1 cellular context compared by ENCODE assay signal in the genomic region with DNA sequence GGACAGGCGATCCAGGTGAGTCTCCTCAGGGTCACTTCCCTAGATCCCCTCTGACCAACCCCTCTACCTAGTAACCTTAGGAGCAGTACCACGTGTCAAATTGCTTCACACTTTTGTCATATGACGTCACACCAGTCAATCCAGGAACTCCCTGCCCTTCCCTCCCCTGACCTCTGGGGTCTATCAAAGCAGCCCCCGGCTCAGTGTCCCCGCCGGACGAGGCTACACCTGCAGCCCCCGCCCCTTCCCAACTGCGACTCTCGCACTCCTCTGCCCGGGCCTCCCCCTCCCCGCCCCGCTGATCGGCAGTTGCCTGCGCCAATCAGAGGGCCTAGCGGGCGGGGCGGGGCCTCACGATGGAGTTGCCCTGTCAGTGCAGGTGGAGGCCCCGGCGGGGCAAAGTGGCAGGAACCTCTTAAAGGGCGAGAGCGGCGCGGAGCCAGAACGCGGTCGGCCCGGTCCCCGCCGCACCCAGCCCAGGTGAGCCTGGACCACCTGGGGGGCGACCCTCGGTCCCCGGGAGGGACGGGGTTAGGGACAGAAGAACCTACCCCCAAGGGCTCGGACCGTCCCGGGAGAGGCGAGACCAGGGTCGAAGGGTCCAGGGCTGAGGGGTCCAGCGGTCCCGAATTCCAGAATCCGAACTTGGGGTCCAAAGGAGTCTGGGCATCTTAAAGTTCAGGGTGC.
TF ChIP-seq lines count a peak whose summit lies in the region.

No MANE protein-coding gene starts in this region.

TF ChIP-seq in H1, 55 proteins besides CTCF, POLR2A, EP300 and RAD21:
- TF ChIP-seq GTF2F1 (IDR thresholded peaks at IDR 0.05; ENCODE audit: borderline replicate concordance, low read depth, low read length): no peak
- no peak for TF ChIP-seq RNF2 (IDR thresholded peaks at IDR 0.05; ENCODE audit: borderline replicate concordance, low read depth, low read length, missing control alignments, poor library complexity, severe bottlenecking)
- TF ChIP-seq SIN3A (conservative IDR thresholded peaks at IDR 0.05 in 1 of 2, IDR thresholded peaks at IDR 0.05 in 1 of 2; ENCODE audit: low read depth in 1 of 2, low read length in 2 of 2): peak; percentile 67 to 93; a peak in 2 of 4 replicates
- no peak for TF ChIP-seq FOSL1 (IDR thresholded peaks at IDR 0.05; ENCODE audit: insufficient read depth, low read depth, low read length)
- TF ChIP-seq PHF8 (conservative IDR thresholded peaks at IDR 0.05; ENCODE audit: low read depth, low read length): peak; percentile 43; the same call in 1 of the 2 replicates
- no peak for TF ChIP-seq TEAD4 (IDR thresholded peaks at IDR 0.05; ENCODE audit: low read depth, low read length)
- TF ChIP-seq SIX5 (IDR thresholded peaks at IDR 0.05; ENCODE audit: low read depth, low read length): no peak
- no peak for TF ChIP-seq HDAC6 (IDR thresholded peaks at IDR 0.05; ENCODE audit: low read depth, low read length)
- peak; percentile 36; the same call in 1 of the 2 replicates for TF ChIP-seq EGR1 (IDR thresholded peaks at IDR 0.05; ENCODE audit: borderline replicate concordance, low read depth, low read length)
- TF ChIP-seq KDM1A (IDR thresholded peaks at IDR 0.05; ENCODE audit: borderline replicate concordance, low read length): no peak
- TF ChIP-seq CHD7 (IDR thresholded peaks at IDR 0.05; ENCODE audit: insufficient replicate concordance, low read length): no peak
- TF ChIP-seq POLR2AphosphoS5 (IDR thresholded peaks at IDR 0.05; ENCODE audit: low read depth, low read length): no peak
- TF ChIP-seq CEBPB (IDR thresholded peaks at IDR 0.05; ENCODE audit: low read depth, low read length): peak; percentile 86
- TF ChIP-seq JUND (IDR thresholded peaks at IDR 0.05; ENCODE audit: low read length): peak; percentile 68
- peak; percentile 30; the same call in 1 of the 2 replicates for TF ChIP-seq SP4 (IDR thresholded peaks at IDR 0.05; ENCODE audit: low read length)
- no peak for TF ChIP-seq MAFK (IDR thresholded peaks at IDR 0.05; ENCODE audit: low read depth, low read length)
- no peak for TF ChIP-seq EZH2 (IDR thresholded peaks at IDR 0.05; ENCODE audit: low read depth, low read length, severe bottlenecking)
- TF ChIP-seq, protein P1, sequence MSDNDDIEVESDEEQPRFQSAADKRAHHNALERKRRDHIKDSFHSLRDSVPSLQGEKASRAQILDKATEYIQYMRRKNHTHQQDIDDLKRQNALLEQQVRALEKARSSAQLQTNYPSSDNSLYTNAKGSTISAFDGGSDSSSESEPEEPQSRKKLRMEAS (IDR thresholded peaks at IDR 0.05): peak; percentile 70
- no peak for TF ChIP-seq CBX5 (IDR thresholded peaks at IDR 0.05; ENCODE audit: low read depth, low read length)
- no peak for TF ChIP-seq RXRA (IDR thresholded peaks at IDR 0.05; ENCODE audit: insufficient read depth, low read depth, low read length)
- TF ChIP-seq SRF (IDR thresholded peaks at IDR 0.05; ENCODE audit: low read depth, low read length): no peak
- TF ChIP-seq SP2 (IDR thresholded peaks at IDR 0.05; ENCODE audit: low read length): peak; percentile 71
- peak; percentile 29 for TF ChIP-seq SAP30 (IDR thresholded peaks at IDR 0.05; ENCODE audit: insufficient read depth, insufficient replicate concordance, low read length)
- TF ChIP-seq TAF7 (optimal IDR thresholded peaks at IDR 0.05; ENCODE audit: borderline replicate concordance, low read depth, low read length): peak; percentile 20
- TF ChIP-seq ASH2L (IDR thresholded peaks at IDR 0.05; ENCODE audit: low read length): peak; percentile 86
- no peak for TF ChIP-seq TCF12 (IDR thresholded peaks at IDR 0.05; ENCODE audit: low read depth, low read length)
- no peak for TF ChIP-seq GABPA (IDR thresholded peaks at IDR 0.05; ENCODE audit: borderline replicate concordance, insufficient read depth, low read length)
- TF ChIP-seq TBP (IDR thresholded peaks at IDR 0.05; ENCODE audit: low read depth, low read length): no peak
- TF ChIP-seq, protein P2, sequence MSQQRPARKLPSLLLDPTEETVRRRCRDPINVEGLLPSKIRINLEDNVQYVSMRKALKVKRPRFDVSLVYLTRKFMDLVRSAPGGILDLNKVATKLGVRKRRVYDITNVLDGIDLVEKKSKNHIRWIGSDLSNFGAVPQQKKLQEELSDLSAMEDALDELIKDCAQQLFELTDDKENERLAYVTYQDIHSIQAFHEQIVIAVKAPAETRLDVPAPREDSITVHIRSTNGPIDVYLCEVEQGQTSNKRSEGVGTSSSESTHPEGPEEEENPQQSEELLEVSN (IDR thresholded peaks at IDR 0.05): peak; percentile 35; the same call in 1 of the 2 replicates
- TF ChIP-seq BACH1 (IDR thresholded peaks at IDR 0.05; ENCODE audit: low read length): peak; percentile 62
- TF ChIP-seq ATF3 (IDR thresholded peaks at IDR 0.05; ENCODE audit: insufficient read depth, low read depth, low read length): no peak
- no peak for TF ChIP-seq RBBP5 (IDR thresholded peaks at IDR 0.05; ENCODE audit: borderline replicate concordance, low read depth, low read length)
- no peak for TF ChIP-seq CBX8 (IDR thresholded peaks at IDR 0.05; ENCODE audit: borderline replicate concordance, low read depth, low read length)
- no peak for TF ChIP-seq KDM5A (IDR thresholded peaks at IDR 0.05; ENCODE audit: low read length)
- no peak for TF ChIP-seq SUZ12 (IDR thresholded peaks at IDR 0.05; ENCODE audit: low read length)
- TF ChIP-seq NANOG (IDR thresholded peaks at IDR 0.05; ENCODE audit: insufficient read depth, low read depth, low read length, poor library complexity, severe bottlenecking): no peak
- TF ChIP-seq RFX5 (IDR thresholded peaks at IDR 0.05; ENCODE audit: borderline replicate concordance, low read depth, low read length): no peak
- no peak; the same call in 1 of the 2 replicates for TF ChIP-seq YY1 (IDR thresholded peaks at IDR 0.05; ENCODE audit: low read depth, low read length)
- 0 out of 2 replicates have a peak, but pooled peaks have one; percentile 3 for TF ChIP-seq BRCA1 (IDR thresholded peaks at IDR 0.05; ENCODE audit: low read depth, low read length)
- no peak for TF ChIP-seq POU5F1 (IDR thresholded peaks at IDR 0.05; ENCODE audit: low read depth, low read length)
- peak; percentile 76; the same call in 1 of the 2 replicates for TF ChIP-seq ATF2 (IDR thresholded peaks at IDR 0.05; ENCODE audit: low read length)
- TF ChIP-seq CREB1 (IDR thresholded peaks at IDR 0.05): peak; percentile 92
- TF ChIP-seq USF2 (IDR thresholded peaks at IDR 0.05; ENCODE audit: low read length): peak; percentile 42; the same call in 1 of the 2 replicates
- no peak for TF ChIP-seq SIRT6 (IDR thresholded peaks at IDR 0.05; ENCODE audit: low read length)
- peak; percentile 61 for TF ChIP-seq CTBP2 (IDR thresholded peaks at IDR 0.05; ENCODE audit: borderline replicate concordance, insufficient read depth, insufficient read length, low read length)
- TF ChIP-seq JUN (IDR thresholded peaks at IDR 0.05; ENCODE audit: low read depth, low read length): peak; percentile 43; the same call in 1 of the 2 replicates
- TF ChIP-seq SP1 (IDR thresholded peaks at IDR 0.05; ENCODE audit: low read depth, low read length): peak; percentile 88
- no peak for TF ChIP-seq BCL11A (IDR thresholded peaks at IDR 0.05; ENCODE audit: low read depth in 2 of 2, low read length in 2 of 2)
- no peak for TF ChIP-seq CHD1 (IDR thresholded peaks at IDR 0.05; ENCODE audit: low read depth, low read length)
- no peak; a peak in 1 of 4 replicates for TF ChIP-seq HDAC2 (IDR thresholded peaks at IDR 0.05; ENCODE audit: borderline replicate concordance in 1 of 2, low read depth in 2 of 2, low read length in 2 of 2)
- peak; percentile 79 for TF ChIP-seq CHD2 (IDR thresholded peaks at IDR 0.05; ENCODE audit: low read length)
- TF ChIP-seq KDM4A (IDR thresholded peaks at IDR 0.05; ENCODE audit: low read depth, low read length, severe bottlenecking): no peak
- no peak for TF ChIP-seq ZNF274 (IDR thresholded peaks at IDR 0.05; ENCODE audit: borderline replicate concordance, extremely low read depth, low read length)
- peak; percentile 26 for TF ChIP-seq TAF1 (IDR thresholded peaks at IDR 0.05; ENCODE audit: low read depth, low read length)
- no peak for TF ChIP-seq NRF1 (IDR thresholded peaks at IDR 0.05; ENCODE audit: low read depth, low read length)
TF ChIP-seq in H1: peak in this region for 22.
